Comparison of ENCODE assay signal across 9 cellular contexts in genomic region chr14:49497725-49498348, GRCh38.
DNase-seq lines count a peak whose midpoint lies in the region; ATAC-seq and TF ChIP-seq lines count a peak whose summit lies in the region.
"Had no signal": no experiment of that assay in that cellular context is flagged by ENCODE, and none has a peak within 500 bp of the region (broad histone marks: within the 10 kb centered on the region; RNA-seq: fewer than 3 reads in every experiment).

No MANE protein-coding gene starts in this region.

- H3K27ac ChIP-seq in SJCRH30 = no peak overlapping the region
- no peak overlapping the region for H3K27ac ChIP-seq in naive thymus-derived CD4-positive, alpha-beta T cell (ENCODE audit: low read depth, low read length)

- H3K27ac Mint-ChIP-seq in endothelial cell (ENCODE audit: unreplicated experiment) = no peak overlapping the region
- H3K27ac Mint-ChIP-seq in naive thymus-derived CD4-positive, alpha-beta T cell = no peak overlapping the region
- no peak overlapping the region for H3K27ac Mint-ChIP-seq in activated CD4-positive, alpha-beta memory T cell treated with anti-CD3 and anti-CD28 coated beads, Interleukin-2, amount 10 ng/mL, durations not matched to agents 7 days and 5 days

- peak; percentile 89 for ATAC-seq in GM18498 (IDR thresholded peaks at IDR 0.05; ENCODE audit: unreplicated experiment)
- peak; percentile 86 for ATAC-seq in HG02798 (IDR thresholded peaks at IDR 0.05; ENCODE audit: poor library complexity, unreplicated experiment)
- peak; percentile 85 for ATAC-seq in naive thymus-derived CD4-positive, alpha-beta T cell

- no peak overlapping the region for H3K4me3 Mint-ChIP-seq in endothelial cell (ENCODE audit: unreplicated experiment)
- H3K4me3 Mint-ChIP-seq in naive thymus-derived CD4-positive, alpha-beta T cell = no peak overlapping the region
- no peak overlapping the region for H3K4me3 Mint-ChIP-seq in activated CD4-positive, alpha-beta memory T cell treated with anti-CD3 and anti-CD28 coated beads, Interleukin-2, amount 10 ng/mL, durations not matched to agents 7 days and 5 days

- no peaks in the 10 kb centered on the region for H3K9me3 ChIP-seq in SJCRH30 (replicated peaks)
- H3K9me3 ChIP-seq in naive thymus-derived CD4-positive, alpha-beta T cell (ENCODE audit: control insufficient read depth in 2 of 3, low read length in 3 of 3) = no peaks in the 10 kb centered on the region

- peak; percentile 98 for TF ChIP-seq CTCF in endothelial cell (IDR thresholded peaks at IDR 0.05; ENCODE audit: unreplicated experiment)

- no peak overlapping the region for H3K4me3 ChIP-seq in SJCRH30
- H3K4me3 ChIP-seq in naive thymus-derived CD4-positive, alpha-beta T cell (ENCODE audit: low read length) = no peak overlapping the region

- no peaks in the 10 kb centered on the region for H3K9me3 Mint-ChIP-seq in endothelial cell (ENCODE audit: unreplicated experiment)
- H3K9me3 Mint-ChIP-seq in naive thymus-derived CD4-positive, alpha-beta T cell = no peaks in the 10 kb centered on the region
- no peaks in the 10 kb centered on the region for H3K9me3 Mint-ChIP-seq in activated CD4-positive, alpha-beta memory T cell treated with anti-CD3 and anti-CD28 coated beads, Interleukin-2, amount 10 ng/mL, durations not matched to agents 7 days and 5 days

- intact Hi-C loops in naive thymus-derived CD4-positive, alpha-beta T cell (cut with micrococcal nuclease) = loop anchor here (1.0 kb wide), 2 partner anchors 36 to 88 kb away; partner anchors contain the start of gene RPS29 (in 1 of the 2)

- DNase-seq in AML-193 (lab: John Stamatoyannopoulos, UW) (peak; percentile 57 to 62), NCI-H1092 treated with DMSO at 0.1 percent for 48 hours (lab: John Stamatoyannopoulos, UW) (peak; percentile 72), SJCRH30 (peak; percentile 7 to 73), endothelial cell (ENCODE audit: low spot score) (peak; percentile 22)
- DNase-seq in naive thymus-derived CD4-positive, alpha-beta T cell = peak in 7 of 9 donors; percentile 11 to 59 (median 40)
- DNase-seq in activated CD4-positive, alpha-beta memory T cell treated with anti-CD3 and anti-CD28 coated beads, Interleukin-2, amount 10 ng/mL, durations not matched to agents 7 days and 5 days = no peak
- DNase-seq: right cardiac atrium had no signal

- CTCF ChIA-PET in naive thymus-derived CD4-positive, alpha-beta T cell (lab: Charles Lee) = interaction anchor here (0.6 to 3.3 kb wide), 4 partner anchors 21 to 42 kb away, joined by 3 to 14 read pairs (median 4); no protein-coding TSS in a partner anchor
- CTCF ChIA-PET in activated CD4-positive, alpha-beta memory T cell treated with anti-CD3 and anti-CD28 coated beads, Interleukin-2, amount 10 ng/mL, durations not matched to agents 7 days and 5 days (lab: Charles Lee) = interaction anchor here (0.7 to 12.0 kb wide), 11 partner anchors 12 to 694 kb away, joined by 3 to 96 read pairs (median 3); no protein-coding TSS in a partner anchor

- peaks cover 2% of the 10 kb centered on the region for H3K27me3 Mint-ChIP-seq in endothelial cell (ENCODE audit: unreplicated experiment)
- peaks cover 5 to 32% (median 20%) of the 10 kb centered on the region in 5 donors for H3K27me3 Mint-ChIP-seq in naive thymus-derived CD4-positive, alpha-beta T cell
- H3K27me3 Mint-ChIP-seq in activated CD4-positive, alpha-beta memory T cell treated with anti-CD3 and anti-CD28 coated beads, Interleukin-2, amount 10 ng/mL, durations not matched to agents 7 days and 5 days = peaks cover 23% of the 10 kb centered on the region

- peaks cover 4% of the 10 kb centered on the region; the same call in 1 of the 2 replicates for H3K27me3 ChIP-seq in SJCRH30
- H3K27me3 ChIP-seq in naive thymus-derived CD4-positive, alpha-beta T cell (ENCODE audit: control insufficient read depth in 2 of 2, insufficient read depth in 2 of 2, low read length in 2 of 2) = no peaks in the 10 kb centered on the region

- POLR2A ChIA-PET in naive thymus-derived CD4-positive, alpha-beta T cell (lab: Charles Lee) = interaction anchor here (0.6 kb wide), 1 partner anchor 87 kb away, joined by 4 read pairs; no protein-coding TSS in a partner anchor
- POLR2A ChIA-PET in activated CD4-positive, alpha-beta memory T cell treated with anti-CD3 and anti-CD28 coated beads, Interleukin-2, amount 10 ng/mL, durations not matched to agents 7 days and 5 days (lab: Charles Lee) = interaction anchor here (1.2 kb wide), 1 partner anchor 88 kb away, joined by 4 read pairs; no protein-coding TSS in a partner anchor

- no peaks in the 10 kb centered on the region for H3K4me1 ChIP-seq in SJCRH30
- H3K4me1 ChIP-seq in naive thymus-derived CD4-positive, alpha-beta T cell (ENCODE audit: control insufficient read depth in 2 of 2, insufficient read depth in 2 of 2, low read length in 2 of 2) = no peaks in the 10 kb centered on the region

- H3K36me3 Mint-ChIP-seq in endothelial cell (ENCODE audit: low read depth, unreplicated experiment) = no peaks in the 10 kb centered on the region
- no peaks in the 10 kb centered on the region for H3K36me3 Mint-ChIP-seq in naive thymus-derived CD4-positive, alpha-beta T cell
- no peaks in the 10 kb centered on the region for H3K36me3 Mint-ChIP-seq in activated CD4-positive, alpha-beta memory T cell treated with anti-CD3 and anti-CD28 coated beads, Interleukin-2, amount 10 ng/mL, durations not matched to agents 7 days and 5 days (ENCODE audit: low read depth)

- H3K36me3 ChIP-seq in SJCRH30 = no peaks in the 10 kb centered on the region
- no peaks in the 10 kb centered on the region for H3K36me3 ChIP-seq in naive thymus-derived CD4-positive, alpha-beta T cell (ENCODE audit: control insufficient read depth in 2 of 3, insufficient read depth in 3 of 3, low read length in 3 of 3)

- no peaks in the 10 kb centered on the region for H3K4me1 Mint-ChIP-seq in endothelial cell (ENCODE audit: unreplicated experiment)
- H3K4me1 Mint-ChIP-seq in naive thymus-derived CD4-positive, alpha-beta T cell = peaks cover 0 to 5% (median 0%) of the 10 kb centered on the region in 7 donors
- no peaks in the 10 kb centered on the region for H3K4me1 Mint-ChIP-seq in activated CD4-positive, alpha-beta memory T cell treated with anti-CD3 and anti-CD28 coated beads, Interleukin-2, amount 10 ng/mL, durations not matched to agents 7 days and 5 days
